ENCODE assay signal across 22 cellular contexts in the genomic region with DNA sequence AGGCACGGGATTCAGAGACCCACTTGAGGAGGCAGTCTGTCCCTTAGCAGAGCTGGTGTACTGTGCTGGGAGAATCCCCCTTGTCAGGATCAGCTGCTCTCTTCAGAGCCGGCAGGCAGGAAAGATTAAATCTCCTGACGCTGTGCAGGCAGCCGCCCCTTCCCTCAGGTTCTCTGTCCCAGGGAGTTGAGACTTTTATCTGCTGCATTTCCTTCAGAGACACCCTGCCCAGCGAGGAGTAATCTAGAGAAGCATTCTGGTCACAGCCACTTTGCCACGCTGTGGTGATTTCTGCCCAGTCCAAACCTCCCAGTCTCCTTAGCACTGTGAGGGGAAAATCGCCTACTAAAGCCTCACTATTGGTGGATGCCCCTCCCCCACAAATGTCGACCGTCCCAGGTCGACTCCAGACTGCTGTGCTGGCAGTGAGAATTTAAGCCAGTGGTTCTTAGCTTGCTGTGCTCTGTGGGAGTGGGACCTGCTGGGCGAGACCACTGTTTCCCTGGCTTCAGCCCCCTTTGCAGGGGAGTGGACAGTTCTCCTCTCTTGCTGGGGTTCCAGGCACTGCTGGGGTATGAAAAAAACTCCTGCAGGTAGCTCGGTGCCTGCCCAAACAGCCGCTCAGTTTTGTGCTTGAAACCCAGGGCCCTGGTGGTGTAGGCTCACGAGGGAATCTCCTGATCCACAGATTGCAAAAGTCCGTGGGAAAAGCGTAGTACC.
"Had no signal": no experiment of that assay in that cellular context is flagged by ENCODE, and none has a peak within 500 bp of the region (broad histone marks: within the 10 kb centered on the region; RNA-seq: fewer than 3 reads in every experiment).

No MANE protein-coding gene starts in this region.

- H3K4me3 ChIP-seq: coronary artery, heart right ventricle, right lobe of liver, skin epidermis, tibial nerve, uterus had no signal

- H3K9ac ChIP-seq: parathyroid adenoma had no signal

- H3K36me3 ChIP-seq: heart right ventricle, right lobe of liver, tibial nerve, uterus had no signal

- H3K79me2 ChIP-seq: parathyroid adenoma had no signal

- ATAC-seq: left ventricle myocardium superior; stimulated activated effector memory CD8-positive, alpha-beta T cell treated with anti-CD3 and anti-CD28 coated beads, Interleukin-12 subunit alpha, Interleukin-12 subunit beta, amount 100 ng/mL, for 72 hours; stimulated activated naive CD8-positive, alpha-beta T cell treated with anti-CD3 and anti-CD28 coated beads, Interleukin-15, amount 100 ng/mL, for 72 hours had no signal

- DNase-seq: activated CD4-positive, alpha-beta memory T cell treated with anti-CD3 and anti-CD28 coated beads for 36 hours; activated CD4-positive, alpha-beta T cell treated with anti-CD3 and anti-CD28 coated beads for 48 hours; activated effector memory CD4-positive, alpha-beta T cell treated with anti-CD3 and anti-CD28 coated beads, Interleukin-2, amount 50 U/mL, for 16 hours; activated naive CD4-positive, alpha-beta T cell treated with anti-CD3 and anti-CD28 coated beads, Interleukin-2, amount 10 ng/mL, durations not matched to agents 7 days and 5 days; amygdala; cerebellar nuclear complex; heart right ventricle; immature natural killer cell; left ventricle myocardium superior; nucleus accumbens; stimulated activated CD4-positive, alpha-beta T cell treated with anti-CD3 and anti-CD28 coated beads, Interleukin-2, amount 100 ng/mL, for 24 hours; stimulated activated naive CD8-positive, alpha-beta T cell treated with anti-CD3 and anti-CD28 coated beads, Interleukin-15, amount 100 ng/mL, for 72 hours; T-helper 9 cell; uterus had no signal

- FAIRE-seq: bronchial epithelial cell, endometrium had no signal

- H2AFZ ChIP-seq: parathyroid adenoma had no signal

- H3K27me3 ChIP-seq: heart right ventricle, right lobe of liver, tibial nerve, uterus had no signal

- H3K27ac ChIP-seq: coronary artery, heart right ventricle, parathyroid adenoma, right lobe of liver, skin epidermis, tibial nerve, uterus had no signal

- H3K9me3 ChIP-seq: right lobe of liver, uterus had no signal

- H3K4me1 ChIP-seq: heart right ventricle, parathyroid adenoma, tibial nerve, uterus had no signal
